Comparison of ENCODE assay signal across 12 cellular contexts in the genomic region with DNA sequence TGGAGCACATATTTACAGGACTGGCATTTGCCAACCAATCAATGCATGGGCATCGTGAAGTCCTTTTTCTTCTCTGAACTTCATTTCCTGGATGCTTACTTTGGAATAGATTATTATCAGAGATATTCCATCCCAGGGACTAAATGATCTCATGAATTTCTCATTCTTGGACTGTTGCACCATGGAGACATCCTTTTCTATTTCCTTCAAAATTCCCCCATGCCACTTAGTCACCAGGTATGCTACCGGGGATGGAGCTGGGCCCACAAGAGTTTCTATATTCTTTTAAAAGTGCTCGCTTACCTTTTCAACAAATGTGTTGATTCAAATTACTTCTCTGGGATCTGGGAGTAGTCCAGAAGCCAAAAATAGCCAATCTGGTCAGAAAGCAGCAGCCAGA. TPM values are rescaled to one million over a fixed set of nuclear protein-coding genes. Genes with fewer than 3 reads are reported as not detected.
"Had no signal": no experiment of that assay in that cellular context is flagged by ENCODE, and none has a peak within 500 bp of the region (broad histone marks: within the 10 kb centered on the region; RNA-seq: fewer than 3 reads in every experiment).

No MANE protein-coding gene starts in this region.

RNA-seq across cellular contexts. Expression of gene OR2S2, which starts 35.2 kb away (rescaled TPM):
- total RNA-seq: activated B cell treated with CpG ODN at 0.5 μM for 24 hours; activated CD4-positive, alpha-beta memory T cell treated with anti-CD3 and anti-CD28 coated beads, Interleukin-2, amount 10 ng/mL, durations not matched to agents 7 days and 5 days; activated CD4-positive, alpha-beta T cell treated with anti-CD3 and anti-CD28 coated beads, Interleukin-2, amount 10 ng/mL, durations not matched to agents 7 days and 5 days; activated CD8-positive, alpha-beta memory T cell treated with anti-CD3 and anti-CD28 coated beads, Interleukin-2, amount 10 ng/mL, durations not matched to agents 7 days and 5 days; activated CD8-positive, alpha-beta T cell treated with anti-CD3 and anti-CD28 coated beads, Interleukin-2, amount 10 ng/mL, durations not matched to agents 7 days and 5 days; activated naive CD8-positive, alpha-beta T cell treated with anti-CD3 and anti-CD28 coated beads, Interleukin-2, amount 10 ng/mL, durations not matched to agents 7 days and 5 days; activated T-helper 2 cell treated with anti-CD3 and anti-CD28 coated beads, Interferon-gamma antibody, Interleukin-2, Interleukin-4, amounts not matched to agents 10 μg/mL and 5 μg/mL and 100 μg/mL, durations not matched to agents 14 hours and 24 hours and 36 hours; ascending aorta; bronchial epithelial cell; cardiac muscle cell; chondrocyte had no signal
- polyA plus RNA-seq: adipose tissue, cardiac muscle cell had no signal
